Comparison of ENCODE assay signal across 18 cellular contexts in genomic region chr6:150567823-150568383, GRCh38. TPM values are rescaled to one million over a fixed set of nuclear protein-coding genes. Genes with fewer than 3 reads are reported as not detected.
DNase-seq lines count a peak whose midpoint lies in the region; ATAC-seq, FAIRE-seq and TF ChIP-seq lines count a peak whose summit lies in the region.
"Had no signal": no experiment of that assay in that cellular context is flagged by ENCODE, and none has a peak within 500 bp of the region (broad histone marks: within the 10 kb centered on the region; RNA-seq: fewer than 3 reads in every experiment).

No MANE protein-coding gene starts in this region.

- H3K27me3 ChIP-seq in HepG2 (ENCODE audit: control insufficient read depth in 1 of 2, insufficient read depth in 2 of 2, low read length in 2 of 2) (no peaks in the 10 kb centered on the region), pancreas (no peaks in the 10 kb centered on the region), Karpas-422 (ENCODE audit: low read length) (no peaks in the 10 kb centered on the region)
- H3K27me3 ChIP-seq: ascending aorta, gastrocnemius medialis, vagina had no signal

- peaks cover 4% of the 10 kb centered on the region for H3K27me3 Mint-ChIP-seq in brain

- H3K4me1 ChIP-seq in HepG2 (ENCODE audit: insufficient read depth, low read length) = peaks cover 27% of the 10 kb centered on the region
- H3K4me1 ChIP-seq in pancreas = no peaks in the 10 kb centered on the region
- H3K4me1 ChIP-seq in Karpas-422 (ENCODE audit: low read length) = peaks cover 19% of the 10 kb centered on the region
- H3K4me1 ChIP-seq: ascending aorta, gastrocnemius medialis, vagina had no signal

- no peaks in the 10 kb centered on the region for H3K36me3 Mint-ChIP-seq in brain

- no peak for FAIRE-seq in HepG2 (lab: Jason Lieb, UNC)
- FAIRE-seq in pancreas (lab: Jason Lieb, UNC) = no peak
- FAIRE-seq: GM19239, keratinocyte, TTC549 had no signal

- intact Hi-C loops in HepG2 (cut with micrococcal nuclease; ENCODE audit: unreplicated experiment) = no loop called here
- intact Hi-C loops in pancreas (cut with DNase I) = no loop called here

- H3K9me2 ChIP-seq in Karpas-422 (replicated peaks; ENCODE audit: insufficient read depth, low read length) = no peaks in the 10 kb centered on the region

- H3K4me2 ChIP-seq in HepG2 (ENCODE audit: low read depth, low read length) (no peak overlapping the region), Karpas-422 (ENCODE audit: low read depth, low read length, poor library complexity, severe bottlenecking) (no peak overlapping the region)

- 1% methylated on average over 3 of the region's 3 CpGs for WGBS in HepG2 (ENCODE audit: low lambda C conversion rate)
- 68 to 75% methylated on average over 3 of the region's 3 CpGs for WGBS in pancreas, 2 donors

- TF ChIP-seq CTCF in brain (conservative IDR thresholded peaks at IDR 0.05) = no peak
- TF ChIP-seq CTCF in HepG2 (CRISPR knock-in tag; IDR thresholded peaks at IDR 0.05) = no peak
- TF ChIP-seq CTCF in pancreas (IDR thresholded peaks at IDR 0.05) = no peak

- H3K36me3 ChIP-seq in HepG2 (replicated peaks in 1 of 2; ENCODE audit: control insufficient read depth in 1 of 2, insufficient read depth in 2 of 2, low read length in 2 of 2) (no peaks in the 10 kb centered on the region), pancreas (no peaks in the 10 kb centered on the region), Karpas-422 (ENCODE audit: insufficient read depth, low read length) (no peaks in the 10 kb centered on the region)
- H3K36me3 ChIP-seq: ascending aorta, gastrocnemius medialis, vagina had no signal

- H3K4me3 Mint-ChIP-seq in brain = peak overlapping the region in 3 of 5 experiments; percentile 10 to 28 (median 10)
- H3K4me3 Mint-ChIP-seq: effector memory CD8-positive, alpha-beta T cell; stimulated activated naive CD8-positive, alpha-beta T cell treated with anti-CD3 and anti-CD28 coated beads, Interleukin-15, Interleukin-2, amounts not matched to agents 100 ng/mL and 50 ng/mL, for 24 hours had no signal

- DNase-seq in DMS53 (lab: John Stamatoyannopoulos, UW) = peak; percentile 88
- peak; percentile 59 for DNase-seq in NCI-H146 (lab: John Stamatoyannopoulos, UW)
- no peak for DNase-seq in HepG2 (ENCODE audit: low spot score)
- no peak for DNase-seq in pancreas
- DNase-seq in T-helper 1 cell = no peak
- DNase-seq in Karpas-422 = no peak
- DNase-seq: activated effector memory CD4-positive, alpha-beta T cell treated with Interleukin-2 at 50 U/mL for 16 hours; effector memory CD8-positive, alpha-beta T cell; gastrocnemius medialis; NCI-H526 treated with DMSO at 0.1 percent for 48 hours had no signal

- in situ Hi-C loops in HepG2 (cut with HindIII; ENCODE audit: extremely low pct_ligation_motif_present, low pct_unique_long_range_greater_than_20kb) = no loop called here

- no peak for TF ChIP-seq POLR2A in HepG2 (IDR thresholded peaks at IDR 0.05; ENCODE audit: insufficient read depth in 1 of 2, low read depth in 2 of 2, low read length in 2 of 2)

- TF ChIP-seq EP300 in HepG2 (IDR thresholded peaks at IDR 0.05; ENCODE audit: low read depth in 2 of 2, low read length in 2 of 2) = no peak
- TF ChIP-seq EP300 in HepG2 (CRISPR knock-in tag; IDR thresholded peaks at IDR 0.05; ENCODE audit: borderline replicate concordance) = no peak

- CTCF ChIA-PET in HepG2 (lab: Yijun Ruan, JAX; ENCODE audit: low intra/inter-chr PET ratio, low total read pairs) = no interaction called here

- H3K9ac ChIP-seq in HepG2 (ENCODE audit: insufficient read depth, low read depth, low read length) (no peak overlapping the region), Karpas-422 (ENCODE audit: low read length) (no peak overlapping the region)

- H3K4me1 Mint-ChIP-seq in brain = peaks cover 61% of the 10 kb centered on the region

- no peaks in the 10 kb centered on the region for H3K9me3 ChIP-seq in HepG2 (ENCODE audit: low read length)
- no peaks in the 10 kb centered on the region for H3K9me3 ChIP-seq in pancreas
- no peaks in the 10 kb centered on the region for H3K9me3 ChIP-seq in Karpas-422 (ENCODE audit: low read length)
- H3K9me3 ChIP-seq: ascending aorta, gastrocnemius medialis, vagina had no signal

- peaks cover 0 to 12% (median 6%) of the 10 kb centered on the region in 5 experiments for H3K9me3 Mint-ChIP-seq in brain
- H3K9me3 Mint-ChIP-seq: effector memory CD8-positive, alpha-beta T cell; stimulated activated naive CD8-positive, alpha-beta T cell treated with anti-CD3 and anti-CD28 coated beads, Interleukin-15, Interleukin-2, amounts not matched to agents 100 ng/mL and 50 ng/mL, for 24 hours had no signal

- POLR2A ChIA-PET in HepG2 (lab: Yijun Ruan, JAX) = no interaction called here

- H4K20me1 ChIP-seq in HepG2 (ENCODE audit: insufficient read depth, low read length) (no peaks in the 10 kb centered on the region), Karpas-422 (ENCODE audit: insufficient read depth, low read depth, low read length) (no peaks in the 10 kb centered on the region)

- no TSS peak for BruUV-seq in HepG2 (replicated peaks; lab: Mats Ljungman, UMichigan)

- H3K27ac Mint-ChIP-seq in brain = peak overlapping the region in 4 of 5 experiments; percentile 38 to 92 (median 72)
- H3K27ac Mint-ChIP-seq: effector memory CD8-positive, alpha-beta T cell; stimulated activated naive CD8-positive, alpha-beta T cell treated with anti-CD3 and anti-CD28 coated beads, Interleukin-15, Interleukin-2, amounts not matched to agents 100 ng/mL and 50 ng/mL, for 24 hours had no signal

- H3K4me3 ChIP-seq in HepG2 (replicated peaks in 1 of 3; ENCODE audit: insufficient read depth in 1 of 3, low read depth in 2 of 3, low read length in 3 of 3) (no peak overlapping the region), pancreas (no peak overlapping the region), Karpas-422 (ENCODE audit: low read length) (no peak overlapping the region)
- H3K4me3 ChIP-seq: ascending aorta, gastrocnemius medialis, vagina had no signal

- peak; percentile 24; the same call in 1 of the 3 replicates for ATAC-seq in HepG2
- ATAC-seq in GM21423 (IDR thresholded peaks at IDR 0.05; ENCODE audit: unreplicated experiment) = no peak
- ATAC-seq in pancreas = no peak
- ATAC-seq: effector memory CD8-positive, alpha-beta T cell; gastrocnemius medialis had no signal

- TF ChIP-seq RAD21 in HepG2 (CRISPR knock-in tag; IDR thresholded peaks at IDR 0.05) = no peak

- H3K79me2 ChIP-seq in HepG2 (ENCODE audit: insufficient read depth, low read length) = no peaks in the 10 kb centered on the region
- H3K79me2 ChIP-seq in Karpas-422 (ENCODE audit: low read length) = no peaks in the 10 kb centered on the region

- H3K27ac ChIP-seq in HepG2 (ENCODE audit: extremely low read length, insufficient read depth, low read length) (no peak overlapping the region), pancreas (no peak overlapping the region), Karpas-422 (ENCODE audit: low read length) (no peak overlapping the region)
- H3K27ac ChIP-seq: ascending aorta, gastrocnemius medialis, vagina had no signal

- H2AFZ ChIP-seq in HepG2 (ENCODE audit: low read length) (no peak overlapping the region), Karpas-422 (ENCODE audit: low read length) (no peak overlapping the region)

TF ChIP-seq in HepG2, 621 proteins besides CTCF, POLR2A, EP300 and RAD21 (continues in another document):
- TF ChIP-seq U2AF1 (optimal IDR thresholded peaks at IDR 0.05; ENCODE audit: low read depth, low read length) (no peak), ZNF264 (CRISPR knock-in tag; IDR thresholded peaks at IDR 0.05) (no peak), ZNF7 (CRISPR knock-in tag; IDR thresholded peaks at IDR 0.05) (no peak), KDM1A (CRISPR knock-in tag; IDR thresholded peaks at IDR 0.05) (no peak)

RNA-seq across cellular contexts. Expression of gene PLEKHG1, which starts 31.8 kb away (rescaled TPM):
- polyA plus RNA-seq in brain (ENCODE audit: insufficient read depth, low read depth, low replicate concordance) (3.6 TPM), HepG2 (2011; rRNA removed) (0.03 TPM in 2 replicates), pancreas (1 to 10 TPM; 1.3 to 1.5 TPM)
- total RNA-seq in HepG2 (2016; rRNA removed; fragmentation: Illumina TruSeq; extraction: Trizol) (0.04 and 0.07 TPM in 2 replicates), pancreas (1 to 10 TPM; 2.2 to 6.4 (median 2.9) TPM)
- total RNA-seq in HepG2 (2016; cell fraction: cytosol; rRNA removed; fragmentation: Illumina TruSeq; extraction: Trizol; ENCODE audit: low read depth) = 0.26 TPM in 1 of 2 replicates, not detected in the other
- total RNA-seq in HepG2 (2016; cell fraction: insoluble cytoplasmic fraction; rRNA removed; fragmentation: Illumina TruSeq; extraction: Trizol) = 0.28 and 0.30 TPM in 2 replicates
- 0.09 and 0.17 TPM in 2 replicates for total RNA-seq in HepG2 (2016; cell fraction: membrane; rRNA removed; fragmentation: Illumina TruSeq; extraction: Trizol)
- 0.19 and 0.34 TPM in 2 replicates for total RNA-seq in HepG2 (2016; cell fraction: nucleus; rRNA removed; fragmentation: Illumina TruSeq; extraction: Trizol)
- polyA plus RNA-seq in HepG2 (2011; cell fraction: cytosol; rRNA removed) = 0.01 and 0.04 TPM in 2 replicates
- 0.03 and 0.43 TPM in 2 replicates for polyA plus RNA-seq in HepG2 (2011; cell fraction: nucleus; rRNA removed)
- polyA plus RNA-seq in HepG2 (2012) = 0.08 and 0.09 TPM in 2 replicates
- polyA plus RNA-seq in HepG2 (2016; cell fraction: cytosol; fragmentation: Illumina TruSeq; extraction: Trizol; ENCODE audit: low read depth) = not detected in 2 replicates
- 0.08 TPM in 1 of 2 replicates, not detected in the other for polyA plus RNA-seq in HepG2 (2016; cell fraction: insoluble cytoplasmic fraction; fragmentation: Illumina TruSeq; extraction: Trizol; ENCODE audit: low read depth)
- not detected in 2 replicates for polyA plus RNA-seq in HepG2 (2016; cell fraction: membrane; fragmentation: Illumina TruSeq; extraction: Trizol; ENCODE audit: low read depth)
- 0.12 and 0.20 TPM in 2 replicates for polyA plus RNA-seq in HepG2 (2016; cell fraction: nucleus; fragmentation: Illumina TruSeq; extraction: Trizol; ENCODE audit: insufficient read depth, low read depth)
- polyA minus RNA-seq in HepG2 (2011; rRNA and poly(A)+ RNA removed; ENCODE audit: low replicate concordance) = 0.26 and 1.6 TPM in 2 replicates
- polyA minus RNA-seq in HepG2 (2011; cell fraction: cytosol; rRNA and poly(A)+ RNA removed) = not detected in 2 replicates
- 0.13 and 0.62 TPM in 2 replicates for polyA minus RNA-seq in HepG2 (2011; cell fraction: nucleus; rRNA and poly(A)+ RNA removed)
- 69.0 and 92.4 TPM in 2 replicates for total RNA-seq in Karpas-422 (2014; rRNA removed; shearing (Covaris generic); ENCODE audit: low replicate concordance)

Comparison
In these comparisons a context has a peak if more than half of its experiments do, and no peak if none do; other contexts are left out.
1. DNase-seq: peak in DMS53 (single experiment) and NCI-H146 (single experiment); none in HepG2 (single experiment), pancreas (0 of 6), T-helper 1 cell (0 of 5) and Karpas-422 (single experiment).